ENCODE assay signal across 7 cellular contexts in genomic region chr4:180253419-180253818, GRCh38.
"Had no signal": no experiment of that assay in that cellular context is flagged by ENCODE, and none has a peak within 500 bp of the region (broad histone marks: within the 10 kb centered on the region; RNA-seq: fewer than 3 reads in every experiment).

No MANE protein-coding gene starts in this region.

- H3K27me3 Mint-ChIP-seq: IgD-negative memory B cell had no signal

- FAIRE-seq: HTR-8/SVneo had no signal

- H3K4me1 Mint-ChIP-seq: IgD-negative memory B cell had no signal

- H3K9me3 Mint-ChIP-seq: IgD-negative memory B cell had no signal

- DNase-seq: Karpas-422, KBM-7, KG1 had no signal

- H3K36me3 Mint-ChIP-seq: IgD-negative memory B cell had no signal

- H3K27ac ChIP-seq: HL-60, KMS-11 had no signal

- H3K27ac Mint-ChIP-seq: IgD-negative memory B cell had no signal

- H3K4me2 ChIP-seq: KMS-11 had no signal

- H3K9ac ChIP-seq: KMS-11 had no signal

- H3K4me3 Mint-ChIP-seq: IgD-negative memory B cell had no signal
